9 cellular contexts compared by ENCODE assay signal in the genomic region with DNA sequence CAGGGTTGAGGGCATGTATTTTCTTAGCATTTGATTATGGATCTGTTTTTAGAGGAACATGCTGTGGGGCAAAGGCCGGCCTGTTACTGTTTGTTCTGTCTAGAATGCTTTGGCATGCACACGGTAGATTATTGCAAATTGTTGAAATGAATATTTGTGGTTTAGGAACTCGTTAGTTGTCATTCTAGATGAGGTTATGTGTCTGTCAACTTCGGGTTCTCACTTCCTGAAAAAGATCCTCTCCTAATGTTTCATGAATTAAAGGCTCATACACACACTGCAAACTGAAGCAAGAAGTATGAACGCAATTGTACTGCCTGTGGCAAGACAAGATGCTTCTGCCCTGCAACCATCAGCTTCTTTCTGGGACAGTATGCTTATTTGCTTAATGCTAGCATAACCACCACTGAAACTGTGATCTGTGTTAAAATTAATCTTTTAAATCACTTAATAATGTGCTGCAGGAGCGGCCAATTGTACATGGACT.
DNase-seq lines count a peak whose midpoint lies in the region; ATAC-seq and TF ChIP-seq lines count a peak whose summit lies in the region.
"Had no signal": no experiment of that assay in that cellular context is flagged by ENCODE, and none has a peak within 500 bp of the region (broad histone marks: within the 10 kb centered on the region; RNA-seq: fewer than 3 reads in every experiment).

No MANE protein-coding gene starts in this region.

- DNase-seq in GM19240 (ENCODE audit: insufficient read length, low spot score) (peak; percentile 6), SK-N-MC (ENCODE audit: low read depth, low spot score) (no peak), osteocyte (ENCODE audit: extremely low spot score, unreplicated experiment) (no peak), NCI-H1417 (lab: John Stamatoyannopoulos, UW) (no peak), dorsolateral prefrontal cortex (no peak), NCI-H187 treated with DMSO at 0.1 percent for 48 hours (lab: John Stamatoyannopoulos, UW) (no peak)
- no peak for DNase-seq in stimulated activated naive CD4-positive, alpha-beta T cell treated with Interleukin-2 at 50 U/mL for 16 hours (lab: John Stamatoyannopoulos, UW)
- DNase-seq: naive thymus-derived CD8-positive, alpha-beta T cell had no signal

- no peaks in the 10 kb centered on the region for H3K36me3 ChIP-seq in SK-N-MC (ENCODE audit: insufficient read depth, low read length)

- intact Hi-C loops in dorsolateral prefrontal cortex (cut with DNase I): no loop called here

- H3K4me3 Mint-ChIP-seq in osteocyte (ENCODE audit: unreplicated experiment): no peak overlapping the region

- no peak for TF ChIP-seq CTCF in osteocyte (IDR thresholded peaks at IDR 0.05)
- no peak for TF ChIP-seq CTCF in dorsolateral prefrontal cortex (IDR thresholded peaks at IDR 0.05 in 54 of 56, conservative IDR thresholded peaks at IDR 0.05 in 2 of 56; ENCODE audit: low read depth in 1 of 56, partially characterized antibody in 56 of 56)

- peak; percentile 65 for ATAC-seq in HG03095 (IDR thresholded peaks at IDR 0.05; ENCODE audit: unreplicated experiment)

- no peaks in the 10 kb centered on the region for H3K9me3 Mint-ChIP-seq in osteocyte (ENCODE audit: unreplicated experiment)

- peaks cover 52% of the 10 kb centered on the region for H3K4me1 Mint-ChIP-seq in osteocyte (ENCODE audit: unreplicated experiment)

- H3K27me3 Mint-ChIP-seq in osteocyte (ENCODE audit: unreplicated experiment): no peaks in the 10 kb centered on the region
- H3K27me3 Mint-ChIP-seq: naive thymus-derived CD8-positive, alpha-beta T cell had no signal

- peak overlapping the region; percentile 75 for H3K27ac Mint-ChIP-seq in osteocyte (ENCODE audit: unreplicated experiment)

- H3K4me3 ChIP-seq in SK-N-MC (peak overlapping the region; percentile 29), dorsolateral prefrontal cortex (no peak overlapping the region)

- H3K36me3 Mint-ChIP-seq in osteocyte (ENCODE audit: unreplicated experiment): no peaks in the 10 kb centered on the region
- H3K36me3 Mint-ChIP-seq: naive thymus-derived CD8-positive, alpha-beta T cell had no signal

- H3K27me3 ChIP-seq in dorsolateral prefrontal cortex: no peaks in the 10 kb centered on the region

- H3K9ac ChIP-seq in SK-N-MC (ENCODE audit: insufficient read length): no peak overlapping the region

- H3K27ac ChIP-seq in SK-N-MC (peak overlapping the region; percentile 54), dorsolateral prefrontal cortex (no peak overlapping the region)

- H3K9me3 ChIP-seq in SK-N-MC (ENCODE audit: low read depth, low read length): no peaks in the 10 kb centered on the region
